15 cellular contexts compared by ENCODE assay signal in genomic region chr9:34662544-34663295, GRCh38. TPM values are rescaled to one million over a fixed set of nuclear protein-coding genes. Genes with fewer than 3 reads are reported as not detected.
DNase-seq lines count a peak whose midpoint lies in the region; ATAC-seq and TF ChIP-seq lines count a peak whose summit lies in the region.
"Had no signal": no experiment of that assay in that cellular context is flagged by ENCODE, and none has a peak within 500 bp of the region (broad histone marks: within the 10 kb centered on the region; RNA-seq: fewer than 3 reads in every experiment).

Gene CCL27 (minus strand): TSS chr9:34662657. CDS start chr9:34662633, 24 bp downstream.

- TF ChIP-seq POLR2A in breast epithelium (IDR thresholded peaks at IDR 0.05): no peak

- peak within 1 kb of the TSS; percentile 56 for H3K27ac Mint-ChIP-seq in Caco-2 (ENCODE audit: unreplicated experiment)
- H3K27ac Mint-ChIP-seq in T-cell: peak within 1 kb of the TSS; percentile 94 to 97
- peak within 1 kb of the TSS; percentile 71 for H3K27ac Mint-ChIP-seq in neural crest cell (ENCODE audit: unreplicated experiment)
- H3K27ac Mint-ChIP-seq: GM23338 had no signal

- CTCF ChIA-PET in Caco-2 (lab: Charles Lee) (interaction anchor here (0.7 kb wide), 1 partner anchor 460 kb away, joined by 3 read pairs; no protein-coding TSS in a partner anchor), T-cell (lab: Charles Lee) (interaction anchor here (0.7 to 4.4 kb wide), 8 partner anchors 16 to 438 kb away, joined by 3 to 39 read pairs (median 4); partner anchors contain the start of genes DCTN3 (in 1 of the 2), GALT (in 1 of the 2) and SIGMAR1 (in 1 of the 2))

- H3K36me3 Mint-ChIP-seq in Caco-2 (ENCODE audit: insufficient read depth, unreplicated experiment) (no peaks in the 10 kb centered on the region), T-cell (peaks cover 19% of the 10 kb centered on the region), neural crest cell (ENCODE audit: low read depth) (peaks cover 5% of the 10 kb centered on the region)

- H3K9me3 ChIP-seq in Caco-2 (no peaks in the 10 kb centered on the region), breast epithelium (no peaks in the 10 kb centered on the region)
- H3K9me3 ChIP-seq: uterus had no signal

- DNase-seq in Caco-2: no peak
- no peak for DNase-seq in T-cell
- DNase-seq in breast epithelium (ENCODE audit: low spot score in 2 of 2): no peak
- no peak for DNase-seq in neural crest cell (ENCODE audit: low read depth, low spot score)
- no peak for DNase-seq in GF-D8 (lab: John Stamatoyannopoulos, UW)
- no peak for DNase-seq in OCI-M2 (lab: John Stamatoyannopoulos, UW; ENCODE audit: unreplicated experiment)
- DNase-seq: cerebellar nuclear complex, glutamatergic neuron, NCI-H187 treated with DMSO at 0.1 percent for 48 hours, NCI-H69, occipital lobe, uterus had no signal

- H3K4me3 Mint-ChIP-seq in Caco-2 (ENCODE audit: unreplicated experiment) (no peak within 1 kb of the TSS), T-cell (peak within 1 kb of the TSS; percentile 18 to 86 (median 28)), neural crest cell (peak within 1 kb of the TSS; percentile 56)
- H3K4me3 Mint-ChIP-seq: GM23338; stimulated activated memory B cell treated with anti-CD40 and anti-IgM and Interleukin-4, amounts not matched to agents 10 μg/mL and 1 μg/mL and 100 μg/mL, for 72 hours had no signal

- H3K27me3 ChIP-seq in Caco-2 (replicated peaks; ENCODE audit: control insufficient read depth, insufficient read depth, low read length) (no peaks in the 10 kb centered on the region), breast epithelium (no peaks in the 10 kb centered on the region)
- H3K27me3 ChIP-seq: uterus had no signal

- H3K4me3 ChIP-seq in Caco-2 (ENCODE audit: low read depth, low read length): no peak within 1 kb of the TSS
- H3K4me3 ChIP-seq in breast epithelium: no peak within 1 kb of the TSS
- H3K4me3 ChIP-seq: GM23338, uterus had no signal

- H3K36me3 ChIP-seq in Caco-2 (ENCODE audit: control insufficient read depth, insufficient read depth, low read length) (no peaks in the 10 kb centered on the region), breast epithelium (no peaks in the 10 kb centered on the region)
- H3K36me3 ChIP-seq: uterus had no signal

- intact Hi-C loops in Caco-2 (cut with micrococcal nuclease; ENCODE audit: unreplicated experiment) (no loop called here), breast epithelium (cut with DNase I; ENCODE audit: low total_unique reads) (no loop called here)

- POLR2A ChIA-PET in Caco-2 (lab: Charles Lee): interaction anchor here (0.5 kb wide), 1 partner anchor 190 kb away, joined by 3 read pairs; no protein-coding TSS in a partner anchor
- POLR2A ChIA-PET in T-cell (lab: Charles Lee): interaction anchor here in 1 of 2 donors (1.0 kb wide), 1 partner anchor 25 kb away, joined by 3 read pairs; the partner anchor contains the start of gene SIGMAR1

- H3K9me3 Mint-ChIP-seq in Caco-2 (ENCODE audit: unreplicated experiment) (no peaks in the 10 kb centered on the region), T-cell (no peaks in the 10 kb centered on the region), neural crest cell (no peaks in the 10 kb centered on the region)
- H3K9me3 Mint-ChIP-seq: GM23338; stimulated activated memory B cell treated with anti-CD40 and anti-IgM and Interleukin-4, amounts not matched to agents 10 μg/mL and 1 μg/mL and 100 μg/mL, for 72 hours had no signal

- ATAC-seq in T-cell (replicated peaks in 1 of 4) (no peak), GM18870 (IDR thresholded peaks at IDR 0.05; ENCODE audit: unreplicated experiment) (no peak)
- ATAC-seq: GM23338; stimulated activated memory B cell treated with anti-CD40 and anti-IgM and Interleukin-4, amounts not matched to agents 10 μg/mL and 1 μg/mL and 100 μg/mL, for 72 hours had no signal

- peak within 1 kb of the TSS; percentile 36 to 97 for H3K27ac ChIP-seq in breast epithelium

- H3K4me1 ChIP-seq in Caco-2 (peaks cover 15% of the 10 kb centered on the region), breast epithelium (no peaks in the 10 kb centered on the region)
- H3K4me1 ChIP-seq: uterus had no signal

- H3K27me3 Mint-ChIP-seq in Caco-2 (ENCODE audit: insufficient read depth, unreplicated experiment): no peaks in the 10 kb centered on the region
- no peaks in the 10 kb centered on the region for H3K27me3 Mint-ChIP-seq in T-cell
- no peaks in the 10 kb centered on the region for H3K27me3 Mint-ChIP-seq in neural crest cell (ENCODE audit: low read depth)
- H3K27me3 Mint-ChIP-seq: stimulated activated memory B cell treated with anti-CD40 and anti-IgM and Interleukin-4, amounts not matched to agents 10 μg/mL and 1 μg/mL and 100 μg/mL, for 72 hours had no signal

- BruUV-seq in Caco-2 (replicated peaks; lab: Mats Ljungman, UMichigan): no TSS peak

- TF ChIP-seq CTCF in Caco-2 (IDR thresholded peaks at IDR 0.05; ENCODE audit: insufficient read depth in 1 of 2, low read depth in 1 of 2, low read length in 1 of 2, severe bottlenecking in 1 of 2, unreplicated experiment in 1 of 2) (no peak), breast epithelium (IDR thresholded peaks at IDR 0.05) (no peak), neural crest cell (conservative IDR thresholded peaks at IDR 0.05) (no peak)

- H3K4me1 Mint-ChIP-seq in Caco-2 (ENCODE audit: low read depth, unreplicated experiment): peaks cover 28% of the 10 kb centered on the region
- H3K4me1 Mint-ChIP-seq in T-cell: peaks cover 47 to 61% (median 47%) of the 10 kb centered on the region in 3 donors
- peaks cover 14% of the 10 kb centered on the region for H3K4me1 Mint-ChIP-seq in neural crest cell

RNA-seq across cellular contexts. Expression of gene CCL27, which starts in this region (rescaled TPM):
- not detected in 2 replicates for total RNA-seq in Caco-2 (2022)
- not detected for total RNA-seq in T-cell
- not detected for total RNA-seq in breast epithelium
- total RNA-seq in neural crest cell: 0.86 TPM in 1 of 2 replicates, not detected in the other
- total RNA-seq: GM23338, uterus had no signal
